Comparison of ENCODE assay signal across 9 cellular contexts in the genomic region with DNA sequence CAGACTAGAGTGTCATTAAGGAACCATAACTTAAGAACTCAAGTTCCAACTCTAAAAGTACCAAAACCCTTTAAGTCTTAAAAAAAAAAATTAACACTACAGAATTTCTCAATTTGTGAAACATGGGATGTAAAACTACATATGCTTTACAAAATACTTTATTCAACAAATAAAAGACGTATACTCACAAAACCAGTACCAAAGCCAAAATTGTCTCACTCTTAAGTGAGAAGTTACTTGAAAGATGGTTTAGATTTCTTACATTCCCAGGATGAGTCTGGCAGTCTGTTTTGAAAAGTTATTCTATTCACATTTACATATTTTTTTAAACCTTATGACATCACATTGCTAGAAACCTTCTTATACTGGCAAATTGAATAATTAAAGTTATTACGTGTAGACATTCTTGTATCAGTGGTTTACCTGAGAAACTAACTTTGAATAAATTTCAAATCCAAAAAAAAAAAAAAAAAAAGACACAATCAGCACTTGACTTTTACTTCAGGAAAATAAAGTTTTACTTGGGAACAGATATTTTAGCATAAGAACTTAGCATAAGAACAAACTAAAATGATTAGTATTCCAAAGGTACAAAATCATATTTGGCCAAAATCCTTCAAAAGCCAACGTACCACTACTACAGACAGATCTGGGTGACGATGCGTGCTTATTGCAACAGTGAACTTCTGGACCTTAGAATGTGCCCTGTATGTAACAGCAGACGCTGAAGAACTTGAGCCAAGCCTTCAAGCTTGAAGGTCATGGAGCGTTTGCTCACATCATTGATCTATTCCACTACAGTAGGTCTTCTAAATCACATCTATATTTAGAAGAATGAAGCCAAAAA.
DNase-seq lines count a peak whose midpoint lies in the region; ATAC-seq and TF ChIP-seq lines count a peak whose summit lies in the region.
"Had no signal": no experiment of that assay in that cellular context is flagged by ENCODE, and none has a peak within 500 bp of the region (broad histone marks: within the 10 kb centered on the region; RNA-seq: fewer than 3 reads in every experiment).

No MANE protein-coding gene starts in this region.

- DNase-seq in AG08395 (ENCODE audit: low spot score), result peak; percentile 42
- DNase-seq in HEK293T (ENCODE audit: extremely low spot score), result no peak
- DNase-seq in amniotic stem cell (lab: John Stamatoyannopoulos, UW), result peak; percentile 53
- no peak for DNase-seq in activated naive CD4-positive, alpha-beta T cell treated with anti-CD3 and anti-CD28 coated beads, Interleukin-2, amount 10 ng/mL, durations not matched to agents 7 days and 5 days

- H3K27ac Mint-ChIP-seq in activated naive CD4-positive, alpha-beta T cell treated with anti-CD3 and anti-CD28 coated beads, Interleukin-2, amount 10 ng/mL, durations not matched to agents 7 days and 5 days, result no peak overlapping the region

- peaks cover 58% of the 10 kb centered on the region for H3K27me3 Mint-ChIP-seq in activated naive CD4-positive, alpha-beta T cell treated with anti-CD3 and anti-CD28 coated beads, Interleukin-2, amount 10 ng/mL, durations not matched to agents 7 days and 5 days

- H3K4me1 ChIP-seq in iPS-18a (ENCODE audit: control insufficient read depth, low read depth, low read length) (peaks cover 14% of the 10 kb centered on the region), subcutaneous abdominal adipose tissue (ENCODE audit: control insufficient read depth in 5 of 5, insufficient read depth in 5 of 5, low read length in 5 of 5) (peaks cover 0 to 40% (median 28%) of the 10 kb centered on the region in 5 donors)

- H3K9me3 ChIP-seq in iPS-18a (ENCODE audit: control insufficient read depth, low read depth, low read length) (no peaks in the 10 kb centered on the region), subcutaneous abdominal adipose tissue (ENCODE audit: control insufficient read depth in 5 of 5, low read length in 5 of 5) (no peaks in the 10 kb centered on the region)

- H3K4me3 Mint-ChIP-seq in activated naive CD4-positive, alpha-beta T cell treated with anti-CD3 and anti-CD28 coated beads, Interleukin-2, amount 10 ng/mL, durations not matched to agents 7 days and 5 days, result no peak overlapping the region
- H3K4me3 Mint-ChIP-seq: central memory CD8-positive, alpha-beta T cell had no signal

- H3K36me3 ChIP-seq in iPS-18a (ENCODE audit: control insufficient read depth, low read depth, low read length) (no peaks in the 10 kb centered on the region), subcutaneous abdominal adipose tissue (ENCODE audit: control insufficient read depth in 5 of 5, insufficient read depth in 5 of 5, low read length in 5 of 5) (no peaks in the 10 kb centered on the region)

- H3K36me3 Mint-ChIP-seq in activated naive CD4-positive, alpha-beta T cell treated with anti-CD3 and anti-CD28 coated beads, Interleukin-2, amount 10 ng/mL, durations not matched to agents 7 days and 5 days, result no peaks in the 10 kb centered on the region

- no peaks in the 10 kb centered on the region for H3K27me3 ChIP-seq in iPS-18a (ENCODE audit: control insufficient read depth, insufficient read depth, low read length)
- no peaks in the 10 kb centered on the region for H3K27me3 ChIP-seq in subcutaneous abdominal adipose tissue (ENCODE audit: control insufficient read depth in 5 of 5, insufficient read depth in 4 of 5, low read length in 5 of 5)

- CTCF ChIA-PET in HEK293T (lab: Yijun Ruan, JAX), result no interaction called here
- CTCF ChIA-PET in activated naive CD4-positive, alpha-beta T cell treated with anti-CD3 and anti-CD28 coated beads, Interleukin-2, amount 10 ng/mL, durations not matched to agents 7 days and 5 days (lab: Charles Lee), result no interaction called here

- peak overlapping the region; percentile 74 for H3K4me3 ChIP-seq in iPS-18a (ENCODE audit: low read length)
- H3K4me3 ChIP-seq in subcutaneous abdominal adipose tissue (ENCODE audit: low read depth in 1 of 5, low read length in 5 of 5), result peak overlapping the region; percentile 80 to 91 (median 88)

- H3K9ac ChIP-seq in iPS-18a (ENCODE audit: low read length), result peak overlapping the region; percentile 92
- peak overlapping the region; percentile 43 to 88 (median 73) for H3K9ac ChIP-seq in subcutaneous abdominal adipose tissue (ENCODE audit: low read length in 5 of 5)

- peaks cover 12% of the 10 kb centered on the region for H3K4me1 Mint-ChIP-seq in activated naive CD4-positive, alpha-beta T cell treated with anti-CD3 and anti-CD28 coated beads, Interleukin-2, amount 10 ng/mL, durations not matched to agents 7 days and 5 days
- H3K4me1 Mint-ChIP-seq: central memory CD8-positive, alpha-beta T cell had no signal

- POLR2A ChIA-PET in HEK293T (lab: Yijun Ruan, JAX), result interaction anchor here (1.0 kb wide), 1 partner anchor 115 kb away, joined by 5 read pairs; no protein-coding TSS in a partner anchor

- H3K9me3 Mint-ChIP-seq in activated naive CD4-positive, alpha-beta T cell treated with anti-CD3 and anti-CD28 coated beads, Interleukin-2, amount 10 ng/mL, durations not matched to agents 7 days and 5 days, result no peaks in the 10 kb centered on the region
- H3K9me3 Mint-ChIP-seq: central memory CD8-positive, alpha-beta T cell had no signal

- no peak overlapping the region for H3K27ac ChIP-seq in iPS-18a (ENCODE audit: low read length)
- H3K27ac ChIP-seq in subcutaneous abdominal adipose tissue (ENCODE audit: low read depth, low read length), result peak overlapping the region; percentile 87

- no peak for ATAC-seq in HG03135 (IDR thresholded peaks at IDR 0.05; ENCODE audit: unreplicated experiment)
- ATAC-seq in GM19023 (IDR thresholded peaks at IDR 0.05; ENCODE audit: unreplicated experiment), result no peak

TF ChIP-seq in HEK293T, 16 proteins besides CTCF, POLR2A, EP300 and RAD21:
- TF ChIP-seq ZNF384 (IDR thresholded peaks at IDR 0.05) (peak; percentile 93), L3MBTL2 (conservative IDR thresholded peaks at IDR 0.05) (no peak)
- TF ChIP-seq, protein P1, sequence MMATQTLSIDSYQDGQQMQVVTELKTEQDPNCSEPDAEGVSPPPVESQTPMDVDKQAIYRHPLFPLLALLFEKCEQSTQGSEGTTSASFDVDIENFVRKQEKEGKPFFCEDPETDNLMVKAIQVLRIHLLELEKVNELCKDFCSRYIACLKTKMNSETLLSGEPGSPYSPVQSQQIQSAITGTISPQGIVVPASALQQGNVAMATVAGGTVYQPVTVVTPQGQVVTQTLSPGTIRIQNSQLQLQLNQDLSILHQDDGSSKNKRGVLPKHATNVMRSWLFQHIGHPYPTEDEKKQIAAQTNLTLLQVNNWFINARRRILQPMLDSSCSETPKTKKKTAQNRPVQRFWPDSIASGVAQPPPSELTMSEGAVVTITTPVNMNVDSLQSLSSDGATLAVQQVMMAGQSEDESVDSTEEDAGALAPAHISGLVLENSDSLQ (IDR thresholded peaks at IDR 0.05), result 0 out of 2 replicates have a peak, but pooled peaks have one; percentile 11

Comparison
In these comparisons a context has a peak if more than half of its experiments do, and no peak if none do; other contexts are left out.
1. DNase-seq: peak in AG08395 (single experiment) and amniotic stem cell (single experiment); none in HEK293T (single experiment) and activated naive CD4-positive, alpha-beta T cell treated with anti-CD3 and anti-CD28 coated beads, Interleukin-2, amount 10 ng/mL, durations not matched to agents 7 days and 5 days (single experiment).